Comparison of ENCODE assay signal across 8 cellular contexts in the genomic region with DNA sequence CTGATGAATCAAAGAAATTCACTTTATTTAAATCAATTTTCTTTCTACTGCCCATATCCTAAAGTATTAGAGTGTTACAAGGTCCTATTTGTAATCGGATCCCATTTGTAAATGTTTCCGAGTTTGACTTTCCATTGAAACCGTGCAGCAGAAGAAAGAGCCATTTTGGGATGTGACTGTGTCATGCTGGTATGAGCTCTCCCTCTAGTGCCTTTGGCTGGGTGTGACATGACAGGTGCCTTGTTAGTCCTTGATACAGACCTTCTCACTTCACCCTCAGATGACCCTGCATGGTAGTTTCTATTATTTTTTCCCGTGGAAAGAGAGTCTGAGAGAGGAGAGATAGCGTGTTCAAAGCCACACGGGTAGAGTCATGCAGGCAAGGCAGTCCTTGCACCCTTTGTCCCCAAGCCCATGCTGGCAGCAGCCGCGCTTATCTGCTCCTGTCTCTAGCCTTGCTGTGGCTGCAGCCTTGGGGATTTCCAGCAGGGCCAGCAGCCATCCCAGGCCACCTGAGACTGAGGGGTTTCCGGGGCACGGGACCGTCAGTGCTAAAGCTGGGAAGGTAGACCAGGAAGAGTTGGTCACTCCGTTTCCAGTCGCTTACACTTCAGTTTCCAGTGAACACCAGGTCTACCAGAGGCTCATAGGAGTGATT. TPM values are rescaled to one million over a fixed set of nuclear protein-coding genes. Genes with fewer than 3 reads are reported as not detected.
DNase-seq lines count a peak whose midpoint lies in the region; ATAC-seq and TF ChIP-seq lines count a peak whose summit lies in the region.

No MANE protein-coding gene starts in this region.

- no TSS peak for BruUV-seq in Calu3 (replicated peaks; lab: Mats Ljungman, UMichigan)

- H3K4me3 Mint-ChIP-seq in Calu3 (ENCODE audit: low read depth, unreplicated experiment) (no peak overlapping the region), HFFc6 (no peak overlapping the region)

- peak; percentile 76 for ATAC-seq in SK-N-SH treated with all-trans-retinoic acid at 6 μM for 48 hours
- no peak for ATAC-seq in HG03196 (IDR thresholded peaks at IDR 0.05; ENCODE audit: unreplicated experiment)
- ATAC-seq in HG03460 (IDR thresholded peaks at IDR 0.05; ENCODE audit: unreplicated experiment): no peak
- no peak for ATAC-seq in HG03520 (IDR thresholded peaks at IDR 0.05; ENCODE audit: unreplicated experiment)

- intact Hi-C loops in Calu3 (cut with micrococcal nuclease; ENCODE audit: unreplicated experiment): loop anchor here (1.0 to 5.0 kb wide), 2 partner anchors 139 to 215 kb away; no protein-coding TSS in a partner anchor

- CTCF ChIA-PET in Calu3 (lab: Charles Lee): interaction anchor here (1.0 to 2.2 kb wide), 2 partner anchors 109 to 139 kb away, joined by 3 to 14 read pairs; a partner anchor contains a TSS

- H3K4me1 Mint-ChIP-seq in Calu3 (ENCODE audit: low read depth, unreplicated experiment) (peaks cover 6% of the 10 kb centered on the region), HFFc6 (ENCODE audit: low read depth) (peaks cover 4% of the 10 kb centered on the region; the same call in 1 of the 2 replicates)

- H3K27me3 Mint-ChIP-seq in Calu3 (ENCODE audit: unreplicated experiment) (no peaks in the 10 kb centered on the region), HFFc6 (ENCODE audit: insufficient read depth) (peaks cover 8% of the 10 kb centered on the region)

- no peak overlapping the region for H3K27ac Mint-ChIP-seq in Calu3 (ENCODE audit: unreplicated experiment)
- H3K27ac Mint-ChIP-seq in HFFc6: no peak overlapping the region

- no peaks in the 10 kb centered on the region for H3K9me3 Mint-ChIP-seq in Calu3 (ENCODE audit: low read depth, unreplicated experiment)
- peaks cover 8% of the 10 kb centered on the region; the same call in 1 of the 2 replicates for H3K9me3 Mint-ChIP-seq in HFFc6

- TF ChIP-seq CTCF in Calu3 (IDR thresholded peaks at IDR 0.05; ENCODE audit: unreplicated experiment): peak; percentile 60
- peak; percentile 63 for TF ChIP-seq CTCF in HFFc6 (IDR thresholded peaks at IDR 0.05)

- H3K36me3 Mint-ChIP-seq in Calu3 (ENCODE audit: insufficient read depth, unreplicated experiment): no peaks in the 10 kb centered on the region
- peaks cover 7% of the 10 kb centered on the region; the same call in 1 of the 2 replicates for H3K36me3 Mint-ChIP-seq in HFFc6 (ENCODE audit: low read depth)

- DNase-seq in Calu3 (peak; percentile 50), HFFc6 (peak; percentile 33), hepatic stellate cell (ENCODE audit: low spot score) (peak; percentile 77)
- DNase-seq in activated CD8-positive, alpha-beta memory T cell treated with anti-CD3 and anti-CD28 coated beads for 24 hours: no peak

TF ChIP-seq in SK-N-SH treated with all-trans-retinoic acid at 6 μM for 48 hours, 23 proteins besides CTCF, POLR2A, EP300 and RAD21 (continues in another document):
- TF ChIP-seq TOX (CRISPR knock-in tag; IDR thresholded peaks at IDR 0.05; ENCODE audit: borderline replicate concordance): no peak
- no peak for TF ChIP-seq ARNTL (CRISPR knock-in tag; IDR thresholded peaks at IDR 0.05; ENCODE audit: borderline replicate concordance, low read depth)
- no peak for TF ChIP-seq SNAI2 (CRISPR knock-in tag; IDR thresholded peaks at IDR 0.05)
- no peak for TF ChIP-seq TCF4 (CRISPR knock-in tag; IDR thresholded peaks at IDR 0.05; ENCODE audit: borderline replicate concordance)
- TF ChIP-seq, protein P1, sequence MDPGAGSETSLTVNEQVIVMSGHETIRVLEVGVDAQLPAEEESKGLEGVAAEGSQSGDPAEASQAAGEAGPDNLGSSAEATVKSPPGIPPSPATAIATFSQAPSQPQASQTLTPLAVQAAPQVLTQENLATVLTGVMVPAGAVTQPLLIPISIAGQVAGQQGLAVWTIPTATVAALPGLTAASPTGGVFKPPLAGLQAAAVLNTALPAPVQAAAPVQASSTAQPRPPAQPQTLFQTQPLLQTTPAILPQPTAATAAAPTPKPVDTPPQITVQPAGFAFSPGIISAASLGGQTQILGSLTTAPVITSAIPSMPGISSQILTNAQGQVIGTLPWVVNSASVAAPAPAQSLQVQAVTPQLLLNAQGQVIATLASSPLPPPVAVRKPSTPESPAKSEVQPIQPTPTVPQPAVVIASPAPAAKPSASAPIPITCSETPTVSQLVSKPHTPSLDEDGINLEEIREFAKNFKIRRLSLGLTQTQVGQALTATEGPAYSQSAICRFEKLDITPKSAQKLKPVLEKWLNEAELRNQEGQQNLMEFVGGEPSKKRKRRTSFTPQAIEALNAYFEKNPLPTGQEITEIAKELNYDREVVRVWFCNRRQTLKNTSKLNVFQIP (CRISPR knock-in tag; IDR thresholded peaks at IDR 0.05; ENCODE audit: borderline replicate concordance, low read depth): no peak
- TF ChIP-seq ZFP3 (CRISPR knock-in tag; IDR thresholded peaks at IDR 0.05): no peak
- no peak for TF ChIP-seq CSDC2 (CRISPR knock-in tag; IDR thresholded peaks at IDR 0.05)
- no peak for TF ChIP-seq BACH2 (CRISPR knock-in tag; IDR thresholded peaks at IDR 0.05; ENCODE audit: borderline replicate concordance)
- TF ChIP-seq, protein P2, sequence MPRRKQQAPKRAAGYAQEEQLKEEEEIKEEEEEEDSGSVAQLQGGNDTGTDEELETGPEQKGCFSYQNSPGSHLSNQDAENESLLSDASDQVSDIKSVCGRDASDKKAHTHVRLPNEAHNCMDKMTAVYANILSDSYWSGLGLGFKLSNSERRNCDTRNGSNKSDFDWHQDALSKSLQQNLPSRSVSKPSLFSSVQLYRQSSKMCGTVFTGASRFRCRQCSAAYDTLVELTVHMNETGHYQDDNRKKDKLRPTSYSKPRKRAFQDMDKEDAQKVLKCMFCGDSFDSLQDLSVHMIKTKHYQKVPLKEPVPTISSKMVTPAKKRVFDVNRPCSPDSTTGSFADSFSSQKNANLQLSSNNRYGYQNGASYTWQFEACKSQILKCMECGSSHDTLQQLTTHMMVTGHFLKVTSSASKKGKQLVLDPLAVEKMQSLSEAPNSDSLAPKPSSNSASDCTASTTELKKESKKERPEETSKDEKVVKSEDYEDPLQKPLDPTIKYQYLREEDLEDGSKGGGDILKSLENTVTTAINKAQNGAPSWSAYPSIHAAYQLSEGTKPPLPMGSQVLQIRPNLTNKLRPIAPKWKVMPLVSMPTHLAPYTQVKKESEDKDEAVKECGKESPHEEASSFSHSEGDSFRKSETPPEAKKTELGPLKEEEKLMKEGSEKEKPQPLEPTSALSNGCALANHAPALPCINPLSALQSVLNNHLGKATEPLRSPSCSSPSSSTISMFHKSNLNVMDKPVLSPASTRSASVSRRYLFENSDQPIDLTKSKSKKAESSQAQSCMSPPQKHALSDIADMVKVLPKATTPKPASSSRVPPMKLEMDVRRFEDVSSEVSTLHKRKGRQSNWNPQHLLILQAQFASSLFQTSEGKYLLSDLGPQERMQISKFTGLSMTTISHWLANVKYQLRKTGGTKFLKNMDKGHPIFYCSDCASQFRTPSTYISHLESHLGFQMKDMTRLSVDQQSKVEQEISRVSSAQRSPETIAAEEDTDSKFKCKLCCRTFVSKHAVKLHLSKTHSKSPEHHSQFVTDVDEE (CRISPR knock-in tag; IDR thresholded peaks at IDR 0.05): no peak
- TF ChIP-seq ZNF565 (CRISPR knock-in tag; conservative IDR thresholded peaks at IDR 0.05; ENCODE audit: low read depth): no peak
- TF ChIP-seq RARB (CRISPR knock-in tag; IDR thresholded peaks at IDR 0.05): no peak
- TF ChIP-seq, protein P3, sequence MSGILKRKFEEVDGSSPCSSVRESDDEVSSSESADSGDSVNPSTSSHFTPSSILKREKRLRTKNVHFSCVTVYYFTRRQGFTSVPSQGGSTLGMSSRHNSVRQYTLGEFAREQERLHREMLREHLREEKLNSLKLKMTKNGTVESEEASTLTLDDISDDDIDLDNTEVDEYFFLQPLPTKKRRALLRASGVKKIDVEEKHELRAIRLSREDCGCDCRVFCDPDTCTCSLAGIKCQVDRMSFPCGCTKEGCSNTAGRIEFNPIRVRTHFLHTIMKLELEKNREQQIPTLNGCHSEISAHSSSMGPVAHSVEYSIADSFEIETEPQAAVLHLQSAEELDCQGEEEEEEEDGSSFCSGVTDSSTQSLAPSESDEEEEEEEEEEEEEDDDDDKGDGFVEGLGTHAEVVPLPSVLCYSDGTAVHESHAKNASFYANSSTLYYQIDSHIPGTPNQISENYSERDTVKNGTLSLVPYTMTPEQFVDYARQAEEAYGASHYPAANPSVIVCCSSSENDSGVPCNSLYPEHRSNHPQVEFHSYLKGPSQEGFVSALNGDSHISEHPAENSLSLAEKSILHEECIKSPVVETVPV (CRISPR knock-in tag; IDR thresholded peaks at IDR 0.05): no peak
- TF ChIP-seq OSR1 (CRISPR knock-in tag; IDR thresholded peaks at IDR 0.05): no peak
- no peak for TF ChIP-seq ZC3H10 (CRISPR knock-in tag; IDR thresholded peaks at IDR 0.05)
- TF ChIP-seq, protein P4, sequence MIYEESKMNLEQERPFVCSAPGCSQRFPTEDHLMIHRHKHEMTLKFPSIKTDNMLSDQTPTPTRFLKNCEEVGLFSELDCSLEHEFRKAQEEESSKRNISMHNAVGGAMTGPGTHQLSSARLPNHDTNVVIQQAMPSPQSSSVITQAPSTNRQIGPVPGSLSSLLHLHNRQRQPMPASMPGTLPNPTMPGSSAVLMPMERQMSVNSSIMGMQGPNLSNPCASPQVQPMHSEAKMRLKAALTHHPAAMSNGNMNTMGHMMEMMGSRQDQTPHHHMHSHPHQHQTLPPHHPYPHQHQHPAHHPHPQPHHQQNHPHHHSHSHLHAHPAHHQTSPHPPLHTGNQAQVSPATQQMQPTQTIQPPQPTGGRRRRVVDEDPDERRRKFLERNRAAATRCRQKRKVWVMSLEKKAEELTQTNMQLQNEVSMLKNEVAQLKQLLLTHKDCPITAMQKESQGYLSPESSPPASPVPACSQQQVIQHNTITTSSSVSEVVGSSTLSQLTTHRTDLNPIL (CRISPR knock-in tag; IDR thresholded peaks at IDR 0.05; ENCODE audit: low read depth): no peak

RNA-seq across cellular contexts. Expression of a gene that starts 21.4 kb away (rescaled TPM):
- total RNA-seq in Calu3 (2022): 44.4 and 47.2 TPM in 2 replicates
- total RNA-seq in HFFc6 (2021; fragmentation: NEBNext Ultra II Directional; extraction: Animal tissue kit (Norgen Biotek cat#: 25700)): 10 to 100 TPM; 30.9 to 33.7 (median 32.5) TPM

RNA-seq across cellular contexts. Expression of a gene that starts 35.5 kb away (rescaled TPM):
- total RNA-seq in Calu3 (2022): 37.6 and 44.4 TPM in 2 replicates
- 10 to 100 TPM; 23.5 to 28.2 (median 26.0) TPM for total RNA-seq in HFFc6 (2021; fragmentation: NEBNext Ultra II Directional; extraction: Animal tissue kit (Norgen Biotek cat#: 25700))
